ENCODE assay signal across 9 cellular contexts in genomic region chr22:20509344-20510047, GRCh38. TPM values are rescaled to one million over a fixed set of nuclear protein-coding genes. Genes with fewer than 3 reads are reported as not detected.
DNase-seq lines count a peak whose midpoint lies in the region; ATAC-seq and TF ChIP-seq lines count a peak whose summit lies in the region.
"Had no signal": no experiment of that assay in that cellular context is flagged by ENCODE, and none has a peak within 500 bp of the region (broad histone marks: within the 10 kb centered on the region; RNA-seq: fewer than 3 reads in every experiment).

No MANE protein-coding gene starts in this region.

- peaks cover 34% of the 10 kb centered on the region for H3K4me1 ChIP-seq in body of pancreas
- H3K4me1 ChIP-seq in skeletal muscle satellite cell (ENCODE audit: control insufficient read depth, insufficient read depth, low read length), result peaks cover 35% of the 10 kb centered on the region

- ATAC-seq in body of pancreas, result peak; percentile 68

- intact Hi-C loops in body of pancreas (cut with DNase I), result no loop called here

- H3K9ac ChIP-seq in skeletal muscle satellite cell (ENCODE audit: low read depth, low read length), result peak overlapping the region; percentile 98

- H3K4me3 ChIP-seq in body of pancreas (no peak overlapping the region), iPS-18c (ENCODE audit: insufficient read depth, low read depth, low read length) (0 out of 2 replicates have a peak overlapping the region, but pooled peaks have one; percentile 25), skeletal muscle satellite cell (ENCODE audit: low read length) (peak overlapping the region; percentile 92)

- peak in 2 of 3 donors; percentile 73 for TF ChIP-seq POLR2A in body of pancreas (IDR thresholded peaks at IDR 0.05)

- 31 to 34% methylated on average over 7 of the region's 7 CpGs for WGBS in body of pancreas, 2 donors

- TF ChIP-seq CTCF in body of pancreas (IDR thresholded peaks at IDR 0.05), result no peak

- peak overlapping the region; percentile 96 for H3K4me2 ChIP-seq in skeletal muscle satellite cell (ENCODE audit: low read length)

- H3K27me3 ChIP-seq in body of pancreas (no peaks in the 10 kb centered on the region), skeletal muscle satellite cell (ENCODE audit: control insufficient read depth, insufficient read depth, low read length) (no peaks in the 10 kb centered on the region)

- H3K36me3 ChIP-seq in body of pancreas (replicated peaks in 1 of 2; ENCODE audit: insufficient read depth in 1 of 2, low read depth in 2 of 2) (no peaks in the 10 kb centered on the region), skeletal muscle satellite cell (ENCODE audit: insufficient read depth, low read length) (peaks cover 7% of the 10 kb centered on the region)

- DNase-seq in activated CD4-positive, CD25-positive, alpha-beta regulatory T cell treated with anti-CD3 and anti-CD28 coated beads, Interleukin-2, amount 50 U/mL, for 16 hours (ENCODE audit: low read depth, low spot score), result peak; percentile 14
- no peak for DNase-seq in activated CD4-positive, CD25-positive, alpha-beta regulatory T cell treated with anti-CD3 and anti-CD28 coated beads, Interleukin-2, amount 50 U/mL, for 72 hours
- DNase-seq in SW480 (ENCODE audit: low spot score) (peak; percentile 84), body of pancreas (peak; percentile 61 to 83 (median 69)), NCI-H187 (lab: John Stamatoyannopoulos, UW) (no peak), NCI-H1436 treated with DMSO at 0.1 percent for 48 hours (lab: John Stamatoyannopoulos, UW) (no peak)

- no peaks in the 10 kb centered on the region for H3K9me3 ChIP-seq in body of pancreas
- H3K9me3 ChIP-seq in iPS-18c (ENCODE audit: control insufficient read depth, insufficient read depth, low read length), result no peaks in the 10 kb centered on the region
- H3K9me3 ChIP-seq in skeletal muscle satellite cell (replicated peaks; ENCODE audit: low read length), result no peaks in the 10 kb centered on the region

- peak overlapping the region; percentile 62 to 94 (median 88) for H3K27ac ChIP-seq in body of pancreas
- H3K27ac ChIP-seq: 22Rv1 had no signal

RNA-seq across cellular contexts. Expression of gene MED15, which starts 2.1 kb away (rescaled TPM):
- total RNA-seq in body of pancreas, result 10 to 100 TPM; 31.6 to 36.9 TPM
- total RNA-seq in skeletal muscle satellite cell (2012; rRNA removed), result 43.3 and 49.1 TPM in 2 replicates

RNA-seq across cellular contexts. Expression of gene KLHL22, which starts 13.9 kb away (rescaled TPM):
- 10 to 100 TPM; 10.1 to 11.9 TPM for total RNA-seq in body of pancreas
- total RNA-seq in skeletal muscle satellite cell (2012; rRNA removed), result 14.7 and 18.1 TPM in 2 replicates

Comparison
In these comparisons a context has a peak if more than half of its experiments do, and no peak if none do; other contexts are left out.
1. DNase-seq: peak in activated CD4-positive, CD25-positive, alpha-beta regulatory T cell treated with anti-CD3 and anti-CD28 coated beads, Interleukin-2, amount 50 U/mL, for 16 hours (single experiment), SW480 (single experiment) and body of pancreas (4 of 4); none in activated CD4-positive, CD25-positive, alpha-beta regulatory T cell treated with anti-CD3 and anti-CD28 coated beads, Interleukin-2, amount 50 U/mL, for 72 hours (single experiment), NCI-H187 (0 of 2) and NCI-H1436 treated with DMSO at 0.1 percent for 48 hours (single experiment).
2. H3K4me3 ChIP-seq: peak in iPS-18c (single experiment) and skeletal muscle satellite cell (single experiment); none in body of pancreas (0 of 2).